Comparison of ENCODE assay signal across 13 cellular contexts in genomic region chr11:114134870-114135269, GRCh38.
DNase-seq lines count a peak whose midpoint lies in the region; ATAC-seq and TF ChIP-seq lines count a peak whose summit lies in the region.
"Had no signal": no experiment of that assay in that cellular context is flagged by ENCODE, and none has a peak within 500 bp of the region (broad histone marks: within the 10 kb centered on the region; RNA-seq: fewer than 3 reads in every experiment).

No MANE protein-coding gene starts in this region.

- H3K36me3 ChIP-seq in heart left ventricle (no peaks in the 10 kb centered on the region), tibial artery (peaks cover 15 to 33% (median 33%) of the 10 kb centered on the region in 3 donors)
- H3K36me3 ChIP-seq: prostate gland had no signal

- H3K9me3 Mint-ChIP-seq in MCF 10A (ENCODE audit: unreplicated experiment), result no peaks in the 10 kb centered on the region
- H3K9me3 Mint-ChIP-seq: activated T-helper 2 cell treated with anti-CD3 and anti-CD28 coated beads, Interferon-gamma antibody, Interleukin-2, Interleukin-4, amounts not matched to agents 10 μg/mL and 5 μg/mL and 100 μg/mL, durations not matched to agents 14 hours and 24 hours and 36 hours had no signal

- intact Hi-C loops in heart left ventricle (cut with DNase I), result loop anchor here in 1 of 10 donors (10.0 kb wide), 1 partner anchor 50 kb away; no protein-coding TSS in a partner anchor
- intact Hi-C loops in Right ventricle myocardium inferior (cut with DNase I), result no loop called here
- intact Hi-C loops in MCF 10A (cut with micrococcal nuclease), result no loop called here
- intact Hi-C loops in tibial artery (cut with DNase I; ENCODE audit: low total_unique reads), result no loop called here

- POLR2A ChIA-PET in MCF 10A (lab: Yijun Ruan, JAX), result interaction anchor here (0.6 to 3.5 kb wide), 23 partner anchors 9 to 99 kb away, joined by 3 to 26 read pairs (median 5); no protein-coding TSS in a partner anchor

- no peaks in the 10 kb centered on the region for H3K9me3 ChIP-seq in heart left ventricle
- no peaks in the 10 kb centered on the region for H3K9me3 ChIP-seq in tibial artery
- H3K9me3 ChIP-seq: prostate gland had no signal

- no peaks in the 10 kb centered on the region for H3K27me3 Mint-ChIP-seq in MCF 10A (ENCODE audit: insufficient read depth, unreplicated experiment)

- WGBS in heart left ventricle, 4 donors, result 77 to 92% (median 79%) methylated on average over 3 of the region's 3 CpGs

- H3K4me1 Mint-ChIP-seq in MCF 10A (ENCODE audit: insufficient read depth, unreplicated experiment), result peaks cover 70% of the 10 kb centered on the region

- no TSS peak for BruUV-seq in MCF 10A (replicated peaks; lab: Mats Ljungman, UMichigan)

- no peak for TF ChIP-seq CTCF in heart left ventricle (IDR thresholded peaks at IDR 0.05)
- TF ChIP-seq CTCF in MCF 10A (IDR thresholded peaks at IDR 0.05; ENCODE audit: unreplicated experiment), result no peak
- no peak for TF ChIP-seq CTCF in tibial artery (IDR thresholded peaks at IDR 0.05)

- H3K27ac ChIP-seq in heart left ventricle (peak overlapping the region in 10 of 12 donors; percentile 13 to 86 (median 70)), tibial artery (peak overlapping the region; percentile 94 to 95)

- TF ChIP-seq POLR2A in heart left ventricle (IDR thresholded peaks at IDR 0.05), result no peak

- DNase-seq in heart left ventricle (no peak), Right ventricle myocardium inferior (ENCODE audit: missing footprints) (no peak), MCF 10A (ENCODE audit: unreplicated experiment) (peak; percentile 93), iris pigment epithelial cell (ENCODE audit: low read depth) (peak; percentile 93), tibial artery (peak in 1 of 2 donors; percentile 55), GDM1 (lab: John Stamatoyannopoulos, UW) (no peak)
- no peak for DNase-seq in effector CD8-positive, alpha-beta T cell (lab: John Stamatoyannopoulos, UW)
- DNase-seq: GOT3, kidney, NCI-H1436 had no signal

- H3K4me3 Mint-ChIP-seq in MCF 10A (ENCODE audit: unreplicated experiment), result peak overlapping the region; percentile 33

- H3K4me3 ChIP-seq in heart left ventricle, result no peak overlapping the region
- no peak overlapping the region for H3K4me3 ChIP-seq in tibial artery
- H3K4me3 ChIP-seq: prostate gland had no signal

- H3K27me3 ChIP-seq in heart left ventricle, result no peaks in the 10 kb centered on the region
- H3K27me3 ChIP-seq in tibial artery, result no peaks in the 10 kb centered on the region

- H3K27ac Mint-ChIP-seq in MCF 10A (ENCODE audit: low read depth, unreplicated experiment), result peak overlapping the region; percentile 88
- H3K27ac Mint-ChIP-seq: activated T-helper 2 cell treated with anti-CD3 and anti-CD28 coated beads, Interferon-gamma antibody, Interleukin-2, Interleukin-4, amounts not matched to agents 10 μg/mL and 5 μg/mL and 100 μg/mL, durations not matched to agents 14 hours and 24 hours and 36 hours had no signal

- H3K4me1 ChIP-seq in heart left ventricle (peaks cover 63 to 100% (median 97%) of the 10 kb centered on the region in 12 donors), tibial artery (peaks cover 4 to 100% (median 95%) of the 10 kb centered on the region in 4 donors)

- ATAC-seq in heart left ventricle (peak in 1 of 4 donors; percentile 5), Right ventricle myocardium inferior (no peak), HG03439 (IDR thresholded peaks at IDR 0.05; ENCODE audit: unreplicated experiment) (no peak)

- CTCF ChIA-PET in MCF 10A (lab: Yijun Ruan, JAX), result interaction anchor here (0.8 to 1.3 kb wide), 4 partner anchors 17 to 127 kb away, joined by 3 to 6 read pairs (median 4); no protein-coding TSS in a partner anchor

- H3K36me3 Mint-ChIP-seq in MCF 10A (ENCODE audit: insufficient read depth, unreplicated experiment), result peaks cover 98% of the 10 kb centered on the region

Comparison
In these comparisons a context has a peak if more than half of its experiments do, and no peak if none do; other contexts are left out.
1. DNase-seq: peak in MCF 10A (single experiment) and iris pigment epithelial cell (single experiment); none in heart left ventricle (0 of 5), Right ventricle myocardium inferior (single experiment), GDM1 (single experiment) and effector CD8-positive, alpha-beta T cell (single experiment).